Comparison of ENCODE assay signal across 8 cellular contexts in genomic region chr12:12719496-12719895, GRCh38. TPM values are rescaled to one million over a fixed set of nuclear protein-coding genes. Genes with fewer than 3 reads are reported as not detected.
DNase-seq lines count a peak whose midpoint lies in the region; ATAC-seq and TF ChIP-seq lines count a peak whose summit lies in the region.

No MANE protein-coding gene starts in this region.

- intact Hi-C loops in body of pancreas (cut with DNase I): no loop called here

- H3K36me3 ChIP-seq in body of pancreas (replicated peaks in 1 of 2; ENCODE audit: insufficient read depth in 1 of 2, low read depth in 2 of 2) (peaks cover 0 to 4% of the 10 kb centered on the region in 2 donors), mesodermal cell (ENCODE audit: control insufficient read depth, insufficient read depth, low read length) (peaks cover 30% of the 10 kb centered on the region)

- DNase-seq in GM12865 (ENCODE audit: low read depth): peak; percentile 66
- peak; percentile 78 for DNase-seq in NB4 (ENCODE audit: low read depth)
- DNase-seq in body of pancreas: peak in 1 of 4 donors; percentile 54
- DNase-seq in NK-92 (lab: John Stamatoyannopoulos, UW; ENCODE audit: unreplicated experiment): no peak
- no peak for DNase-seq in DMS53 treated with DMSO at 0.1 percent for 48 hours (lab: John Stamatoyannopoulos, UW; ENCODE audit: unreplicated experiment)
- DNase-seq in glomerular visceral epithelial cell (ENCODE audit: extremely low spot score): no peak

- H3K9me3 ChIP-seq in body of pancreas: no peaks in the 10 kb centered on the region
- no peaks in the 10 kb centered on the region for H3K9me3 ChIP-seq in mesodermal cell (ENCODE audit: control insufficient read depth, low read length)

- no peak for ATAC-seq in body of pancreas
- ATAC-seq in GM18520 (IDR thresholded peaks at IDR 0.05; ENCODE audit: unreplicated experiment): no peak

- no peak for TF ChIP-seq POLR2A in NB4 (IDR thresholded peaks at IDR 0.05; ENCODE audit: extremely low read depth, insufficient read length)
- peak in 1 of 3 donors; percentile 40 for TF ChIP-seq POLR2A in body of pancreas (IDR thresholded peaks at IDR 0.05)

- peaks cover 62% of the 10 kb centered on the region for H3K4me1 ChIP-seq in body of pancreas
- peaks cover 37% of the 10 kb centered on the region for H3K4me1 ChIP-seq in mesodermal cell (ENCODE audit: control insufficient read depth, insufficient read depth, low read length, poor library complexity, severe bottlenecking)

- H3K27ac ChIP-seq in body of pancreas: peak overlapping the region in 3 of 4 donors; percentile 99 to 100 (median 99)
- no peak overlapping the region for H3K27ac ChIP-seq in mesodermal cell (ENCODE audit: low read depth, low read length, severe bottlenecking)

- H3K4me3 ChIP-seq in GM12865 (ENCODE audit: low read depth, low read length): peak overlapping the region; percentile 55
- peak overlapping the region; percentile 96 for H3K4me3 ChIP-seq in NB4 (ENCODE audit: low read depth, low read length)
- H3K4me3 ChIP-seq in body of pancreas: peak overlapping the region in 1 of 2 donors; percentile 97
- H3K4me3 ChIP-seq in mesodermal cell (ENCODE audit: extremely low read depth, insufficient read depth, low read length, poor library complexity, severe bottlenecking): peak overlapping the region; percentile 95

- no peaks in the 10 kb centered on the region for H3K27me3 ChIP-seq in body of pancreas

- TF ChIP-seq CTCF in GM12865 (IDR thresholded peaks at IDR 0.05; ENCODE audit: insufficient read depth, low read depth, low read length, missing control alignments) (no peak), NB4 (IDR thresholded peaks at IDR 0.05; ENCODE audit: low read depth, low read length) (no peak), body of pancreas (IDR thresholded peaks at IDR 0.05) (no peak)

- WGBS in body of pancreas, 2 donors: 12 to 13% methylated on average over 3 of the region's 3 CpGs
- WGBS in mesodermal cell (ENCODE audit: insufficient coverage in 2 of 2), 2 experiments: 81 to 88% methylated on average over 2 of the region's 3 CpGs

RNA-seq across cellular contexts. Expression of gene CDKN1B, which starts 2.3 kb away (rescaled TPM):
- 10 to 100 TPM; 11.9 to 28.3 TPM for total RNA-seq in body of pancreas
- 39.8 TPM for polyA plus RNA-seq in mesodermal cell (2013, experiment 1 of 2)
- polyA plus RNA-seq in mesodermal cell (2013, experiment 2 of 2): 35.8 TPM

RNA-seq across cellular contexts. Expression of gene GPR19, which starts 23.5 kb away (rescaled TPM):
- total RNA-seq in body of pancreas: not detected
- 10.7 TPM for polyA plus RNA-seq in mesodermal cell (2013, experiment 1 of 2)
- 9.6 TPM for polyA plus RNA-seq in mesodermal cell (2013, experiment 2 of 2)

Comparison
In these comparisons a context has a peak if more than half of its experiments do, and no peak if none do; other contexts are left out.
1. DNase-seq: peak in GM12865 (single experiment) and NB4 (single experiment); none in NK-92 (single experiment), DMS53 treated with DMSO at 0.1 percent for 48 hours (single experiment) and glomerular visceral epithelial cell (single experiment).